In genomic region chr1:209624516-209625204, GRCh38 we compare ENCODE assay signal across 2 cellular contexts.
A peak's percentile ranks its signal among the peaks of the same experiment; 100 is the strongest.
TF ChIP-seq lines count a peak whose summit lies in the region.

No MANE protein-coding gene starts in this region.

TF ChIP-seq in HepG2, 621 proteins besides CTCF, POLR2A, EP300 and RAD21:
- peak; percentile 42; the same call in 1 of the 2 replicates for TF ChIP-seq ATF7 (IDR thresholded peaks at IDR 0.05)
- no peak for TF ChIP-seq ATF7 (CRISPR knock-in tag; IDR thresholded peaks at IDR 0.05)
- TF ChIP-seq RXRB (CRISPR knock-in tag; IDR thresholded peaks at IDR 0.05; ENCODE audit: borderline replicate concordance) = no peak

TF ChIP-seq in WTC11, 78 proteins besides CTCF, POLR2A, EP300 and RAD21:
- TF ChIP-seq CREB1 (CRISPR knock-in tag; IDR thresholded peaks at IDR 0.05) = no peak
- no peak for TF ChIP-seq MXD4 (CRISPR knock-in tag; IDR thresholded peaks at IDR 0.05; ENCODE audit: borderline replicate concordance)
- TF ChIP-seq IRF2 (CRISPR knock-in tag; IDR thresholded peaks at IDR 0.05; ENCODE audit: borderline replicate concordance, low read depth) = no peak
- TF ChIP-seq JAZF1 (CRISPR knock-in tag; IDR thresholded peaks at IDR 0.05) = no peak
- TF ChIP-seq ESRRA (CRISPR knock-in tag; IDR thresholded peaks at IDR 0.05; ENCODE audit: borderline replicate concordance) = no peak
- TF ChIP-seq, protein P1, sequence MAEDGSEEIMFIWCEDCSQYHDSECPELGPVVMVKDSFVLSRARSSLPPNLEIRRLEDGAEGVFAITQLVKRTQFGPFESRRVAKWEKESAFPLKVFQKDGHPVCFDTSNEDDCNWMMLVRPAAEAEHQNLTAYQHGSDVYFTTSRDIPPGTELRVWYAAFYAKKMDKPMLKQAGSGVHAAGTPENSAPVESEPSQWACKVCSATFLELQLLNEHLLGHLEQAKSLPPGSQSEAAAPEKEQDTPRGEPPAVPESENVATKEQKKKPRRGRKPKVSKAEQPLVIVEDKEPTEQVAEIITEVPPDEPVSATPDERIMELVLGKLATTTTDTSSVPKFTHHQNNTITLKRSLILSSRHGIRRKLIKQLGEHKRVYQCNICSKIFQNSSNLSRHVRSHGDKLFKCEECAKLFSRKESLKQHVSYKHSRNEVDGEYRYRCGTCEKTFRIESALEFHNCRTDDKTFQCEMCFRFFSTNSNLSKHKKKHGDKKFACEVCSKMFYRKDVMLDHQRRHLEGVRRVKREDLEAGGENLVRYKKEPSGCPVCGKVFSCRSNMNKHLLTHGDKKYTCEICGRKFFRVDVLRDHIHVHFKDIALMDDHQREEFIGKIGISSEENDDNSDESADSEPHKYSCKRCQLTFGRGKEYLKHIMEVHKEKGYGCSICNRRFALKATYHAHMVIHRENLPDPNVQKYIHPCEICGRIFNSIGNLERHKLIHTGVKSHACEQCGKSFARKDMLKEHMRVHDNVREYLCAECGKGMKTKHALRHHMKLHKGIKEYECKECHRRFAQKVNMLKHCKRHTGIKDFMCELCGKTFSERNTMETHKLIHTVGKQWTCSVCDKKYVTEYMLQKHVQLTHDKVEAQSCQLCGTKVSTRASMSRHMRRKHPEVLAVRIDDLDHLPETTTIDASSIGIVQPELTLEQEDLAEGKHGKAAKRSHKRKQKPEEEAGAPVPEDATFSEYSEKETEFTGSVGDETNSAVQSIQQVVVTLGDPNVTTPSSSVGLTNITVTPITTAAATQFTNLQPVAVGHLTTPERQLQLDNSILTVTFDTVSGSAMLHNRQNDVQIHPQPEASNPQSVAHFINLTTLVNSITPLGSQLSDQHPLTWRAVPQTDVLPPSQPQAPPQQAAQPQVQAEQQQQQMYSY (CRISPR knock-in tag; IDR thresholded peaks at IDR 0.05) = peak; percentile 61
- no peak for TF ChIP-seq ZNF317 (CRISPR knock-in tag; IDR thresholded peaks at IDR 0.05; ENCODE audit: borderline replicate concordance, low read depth)
- no peak for TF ChIP-seq ZNF396 (CRISPR knock-in tag; IDR thresholded peaks at IDR 0.05; ENCODE audit: borderline replicate concordance)
